In the genomic region with DNA sequence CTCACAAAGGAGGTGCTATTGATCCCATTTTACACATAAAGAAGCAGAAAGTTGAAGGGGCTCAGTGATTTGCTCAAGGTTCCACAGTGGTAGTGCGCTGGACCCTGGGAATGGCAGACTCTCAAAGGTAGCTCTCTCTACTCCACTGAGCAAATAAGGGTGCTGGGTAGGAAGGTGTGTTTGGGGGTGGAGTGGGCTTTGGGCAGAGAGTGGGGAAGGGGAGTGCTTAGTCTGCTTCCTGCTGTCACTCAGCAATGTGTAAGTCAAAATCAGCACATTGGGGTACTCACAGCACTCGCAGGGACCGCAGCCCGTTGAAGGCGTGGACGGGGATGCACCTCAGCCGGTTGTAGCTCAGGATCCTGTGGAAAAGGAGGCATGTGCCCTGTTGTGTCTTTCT, we compare ENCODE assay signal across 7 cellular contexts.
"Had no signal": no experiment of that assay in that cellular context is flagged by ENCODE, and none has a peak within 500 bp of the region (broad histone marks: within the 10 kb centered on the region; RNA-seq: fewer than 3 reads in every experiment).

No MANE protein-coding gene starts in this region.

- H2AFZ ChIP-seq: GM23338 had no signal

- DNase-seq: H9, HCEC 1CT, KBM-7 had no signal

- FAIRE-seq: H1, H54, HepG2 had no signal

- H3K4me2 ChIP-seq: GM23338 had no signal

- H3K4me3 ChIP-seq: GM23338 had no signal
